14 cellular contexts compared by ENCODE assay signal in the genomic region with DNA sequence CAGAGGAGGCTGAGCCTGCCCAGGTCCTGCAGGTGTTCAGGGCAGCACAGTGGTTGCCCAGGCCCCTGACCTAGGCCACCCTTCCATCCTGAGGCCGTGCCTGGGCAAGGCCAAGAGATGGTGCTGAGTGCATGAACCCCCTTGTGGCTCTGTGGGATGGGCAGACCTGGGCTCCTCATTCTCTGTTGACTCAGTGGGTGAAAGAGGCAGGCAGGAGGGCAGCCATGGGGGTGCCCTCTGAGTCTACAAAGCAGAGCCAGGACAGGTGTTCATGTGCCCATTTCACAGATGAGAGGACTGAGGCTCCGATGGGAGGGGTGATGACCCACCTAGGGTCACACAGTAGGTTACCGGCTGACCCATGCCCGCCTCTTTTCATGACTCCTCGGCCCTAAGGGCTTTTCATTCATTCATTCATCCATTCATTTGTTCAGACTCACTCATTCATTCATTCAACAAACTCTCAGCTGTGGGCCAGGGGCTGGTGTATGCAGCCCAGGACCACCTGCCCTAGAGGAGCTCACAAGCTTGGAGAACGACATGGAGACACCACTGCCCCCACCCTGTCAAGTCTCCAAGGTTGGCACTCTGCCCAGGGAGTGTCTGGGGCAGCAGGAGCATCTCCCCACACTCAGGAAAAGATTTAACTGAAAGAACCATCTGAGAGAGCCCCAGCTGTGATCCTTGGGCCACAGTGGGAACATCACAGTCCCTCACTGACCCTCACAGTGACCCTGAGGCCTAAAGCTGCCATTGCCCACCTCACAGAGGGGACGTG. TPM values are rescaled to one million over a fixed set of nuclear protein-coding genes. Genes with fewer than 3 reads are reported as not detected.
DNase-seq lines count a peak whose midpoint lies in the region; ATAC-seq and TF ChIP-seq lines count a peak whose summit lies in the region.
"Had no signal": no experiment of that assay in that cellular context is flagged by ENCODE, and none has a peak within 500 bp of the region (broad histone marks: within the 10 kb centered on the region; RNA-seq: fewer than 3 reads in every experiment).

No MANE protein-coding gene starts in this region.

- intact Hi-C loops in CD14-positive monocyte (cut with micrococcal nuclease) = loop anchor here in 1 of 2 donors (2.0 to 10.0 kb wide), 3 partner anchors 15 to 203 kb away; no protein-coding TSS in a partner anchor

- H3K27me3 ChIP-seq in SU-DHL-6 (ENCODE audit: low read length) = no peaks in the 10 kb centered on the region
- H3K27me3 ChIP-seq: vagina had no signal

- H3K9me3 Mint-ChIP-seq in CD14-positive monocyte (peaks cover 0 to 3% (median 0%) of the 10 kb centered on the region in 7 donors), memory B cell (no peaks in the 10 kb centered on the region)
- H3K9me3 Mint-ChIP-seq: CD4-positive, CD25-positive, alpha-beta regulatory T cell; naive thymus-derived CD8-positive, alpha-beta T cell had no signal

- DNase-seq in CD14-positive monocyte (ENCODE audit: low spot score) (no peak), memory B cell (ENCODE audit: low spot score in 2 of 2) (no peak)
- DNase-seq in stimulated activated CD4-positive, alpha-beta T cell treated with anti-CD3 and anti-CD28 coated beads, Interleukin-15, amount 100 ng/mL, for 24 hours = no peak
- DNase-seq: NCI-H2029; retina; stimulated activated naive CD4-positive, alpha-beta T cell; WERI-Rb-1 had no signal

- TF ChIP-seq CTCF in CD14-positive monocyte (IDR thresholded peaks at IDR 0.05) = no peak
- TF ChIP-seq CTCF in GM12875 (IDR thresholded peaks at IDR 0.05; ENCODE audit: borderline replicate concordance, insufficient read depth, low read depth, low read length) = no peak
- TF ChIP-seq CTCF in SU-DHL-6 (IDR thresholded peaks at IDR 0.05; ENCODE audit: insufficient read depth, low read length, poor library complexity, severe bottlenecking) = no peak

- H3K36me3 Mint-ChIP-seq in CD14-positive monocyte (peaks cover 5 to 7% of the 10 kb centered on the region in 2 donors), memory B cell (no peaks in the 10 kb centered on the region)
- H3K36me3 Mint-ChIP-seq: CD4-positive, CD25-positive, alpha-beta regulatory T cell; naive thymus-derived CD8-positive, alpha-beta T cell had no signal

- H3K79me2 ChIP-seq in SU-DHL-6 (ENCODE audit: insufficient read depth, low read length) = peaks cover 8% of the 10 kb centered on the region; the same call in 1 of the 2 replicates

- H3K4me3 ChIP-seq in GM12875 (ENCODE audit: low read depth, low read length) = peak overlapping the region; percentile 16
- no peak overlapping the region for H3K4me3 ChIP-seq in SU-DHL-6 (ENCODE audit: insufficient read depth, low read length, poor library complexity, severe bottlenecking)
- H3K4me3 ChIP-seq: vagina had no signal

- H3K27me3 Mint-ChIP-seq in CD14-positive monocyte (ENCODE audit: low read depth in 3 of 3) = peaks cover 0 to 6% (median 1%) of the 10 kb centered on the region in 3 donors
- no peaks in the 10 kb centered on the region for H3K27me3 Mint-ChIP-seq in memory B cell
- H3K27me3 Mint-ChIP-seq: CD4-positive, CD25-positive, alpha-beta regulatory T cell had no signal

- no peak overlapping the region for H2AFZ ChIP-seq in SU-DHL-6 (ENCODE audit: low read depth, low read length, severe bottlenecking)

- H3K4me3 Mint-ChIP-seq in CD14-positive monocyte (no peak overlapping the region), memory B cell (peak overlapping the region; percentile 24)

- no peaks in the 10 kb centered on the region for H3K9me3 ChIP-seq in SU-DHL-6 (ENCODE audit: insufficient read depth, low read length)
- H3K9me3 ChIP-seq: vagina had no signal

- peak overlapping the region; percentile 62 for H3K9ac ChIP-seq in SU-DHL-6 (ENCODE audit: low read length)

- ATAC-seq in memory B cell (ENCODE audit: low read depth) (no peak), HG03439 (IDR thresholded peaks at IDR 0.05; ENCODE audit: unreplicated experiment) (no peak), GM21423 (IDR thresholded peaks at IDR 0.05; ENCODE audit: unreplicated experiment) (no peak)

- H4K20me1 ChIP-seq in SU-DHL-6 (ENCODE audit: low read depth, low read length) = no peaks in the 10 kb centered on the region

- peaks cover 66% of the 10 kb centered on the region for H3K4me1 Mint-ChIP-seq in CD14-positive monocyte
- H3K4me1 Mint-ChIP-seq in memory B cell = peaks cover 77% of the 10 kb centered on the region

- H3K4me2 ChIP-seq in SU-DHL-6 (ENCODE audit: low read depth, low read length, poor library complexity, severe bottlenecking) = peak overlapping the region; percentile 50

- peak overlapping the region; percentile 96 for H3K27ac ChIP-seq in SU-DHL-6 (ENCODE audit: low read depth, low read length)
- H3K27ac ChIP-seq: vagina, WERI-Rb-1 had no signal

- no peaks in the 10 kb centered on the region for H3K36me3 ChIP-seq in SU-DHL-6 (ENCODE audit: low read length)
- H3K36me3 ChIP-seq: vagina, WERI-Rb-1 had no signal

- H3F3A ChIP-seq in SU-DHL-6 (ENCODE audit: insufficient read depth) = peaks cover 40% of the 10 kb centered on the region

- no peaks in the 10 kb centered on the region for H3K9me2 ChIP-seq in SU-DHL-6 (replicated peaks; ENCODE audit: insufficient read depth, low read length)

- H3K27ac Mint-ChIP-seq in CD14-positive monocyte (peak overlapping the region; percentile 97 to 100 (median 99)), memory B cell (peak overlapping the region; percentile 97)
- H3K27ac Mint-ChIP-seq: CD4-positive, CD25-positive, alpha-beta regulatory T cell had no signal

RNA-seq across cellular contexts. Expression of a gene that starts 40.5 kb away (rescaled TPM):
- polyA plus RNA-seq in CD14-positive monocyte = under 1 TPM in 1 of 2 donors, not detected in 1; 0.38 TPM
